Comparison of ENCODE assay signal across 2 cellular contexts in genomic region chr18:2984703-2985261, GRCh38.
TF ChIP-seq lines count a peak whose summit lies in the region.

No MANE protein-coding gene starts in this region.

TF ChIP-seq in HEK293, 187 proteins besides CTCF, POLR2A, EP300 and RAD21:
- TF ChIP-seq ZNF501 (tag by site-specific recombination; IDR thresholded peaks at IDR 0.05) (no peak), ZNF350 (tag by site-specific recombination; IDR thresholded peaks at IDR 0.05) (no peak), SCRT1 (tag by site-specific recombination; IDR thresholded peaks at IDR 0.05; ENCODE audit: borderline replicate concordance) (peak; percentile 65; the same call in 1 of the 2 replicates), SCRT2 (tag by site-specific recombination; IDR thresholded peaks at IDR 0.05) (peak; percentile 76), ZNF768 (tag by site-specific recombination; IDR thresholded peaks at IDR 0.05) (no peak), ZBTB8A (tag by site-specific recombination; IDR thresholded peaks at IDR 0.05) (no peak), ZSCAN18 (tag by site-specific recombination; IDR thresholded peaks at IDR 0.05) (no peak)
TF ChIP-seq in HEK293: peak in this region for 2.

TF ChIP-seq in GM12878, 131 proteins besides CTCF, POLR2A, EP300 and RAD21:
- TF ChIP-seq, protein P1, sequence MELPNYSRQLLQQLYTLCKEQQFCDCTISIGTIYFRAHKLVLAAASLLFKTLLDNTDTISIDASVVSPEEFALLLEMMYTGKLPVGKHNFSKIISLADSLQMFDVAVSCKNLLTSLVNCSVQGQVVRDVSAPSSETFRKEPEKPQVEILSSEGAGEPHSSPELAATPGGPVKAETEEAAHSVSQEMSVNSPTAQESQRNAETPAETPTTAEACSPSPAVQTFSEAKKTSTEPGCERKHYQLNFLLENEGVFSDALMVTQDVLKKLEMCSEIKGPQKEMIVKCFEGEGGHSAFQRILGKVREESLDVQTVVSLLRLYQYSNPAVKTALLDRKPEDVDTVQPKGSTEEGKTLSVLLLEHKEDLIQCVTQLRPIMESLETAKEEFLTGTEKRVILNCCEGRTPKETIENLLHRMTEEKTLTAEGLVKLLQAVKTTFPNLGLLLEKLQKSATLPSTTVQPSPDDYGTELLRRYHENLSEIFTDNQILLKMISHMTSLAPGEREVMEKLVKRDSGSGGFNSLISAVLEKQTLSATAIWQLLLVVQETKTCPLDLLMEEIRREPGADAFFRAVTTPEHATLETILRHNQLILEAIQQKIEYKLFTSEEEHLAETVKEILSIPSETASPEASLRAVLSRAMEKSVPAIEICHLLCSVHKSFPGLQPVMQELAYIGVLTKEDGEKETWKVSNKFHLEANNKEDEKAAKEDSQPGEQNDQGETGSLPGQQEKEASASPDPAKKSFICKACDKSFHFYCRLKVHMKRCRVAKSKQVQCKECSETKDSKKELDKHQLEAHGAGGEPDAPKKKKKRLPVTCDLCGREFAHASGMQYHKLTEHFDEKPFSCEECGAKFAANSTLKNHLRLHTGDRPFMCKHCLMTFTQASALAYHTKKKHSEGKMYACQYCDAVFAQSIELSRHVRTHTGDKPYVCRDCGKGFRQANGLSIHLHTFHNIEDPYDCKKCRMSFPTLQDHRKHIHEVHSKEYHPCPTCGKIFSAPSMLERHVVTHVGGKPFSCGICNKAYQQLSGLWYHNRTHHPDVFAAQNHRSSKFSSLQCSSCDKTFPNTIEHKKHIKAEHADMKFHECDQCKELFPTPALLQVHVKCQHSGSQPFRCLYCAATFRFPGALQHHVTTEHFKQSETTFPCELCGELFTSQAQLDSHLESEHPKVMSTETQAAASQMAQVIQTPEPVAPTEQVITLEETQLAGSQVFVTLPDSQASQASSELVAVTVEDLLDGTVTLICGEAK (IDR thresholded peaks at IDR 0.05; ENCODE audit: borderline replicate concordance): no peak
- peak; percentile 34; the same call in 1 of the 2 replicates for TF ChIP-seq NR2F1 (conservative IDR thresholded peaks at IDR 0.05)
